8 cellular contexts compared by ENCODE assay signal in the genomic region with DNA sequence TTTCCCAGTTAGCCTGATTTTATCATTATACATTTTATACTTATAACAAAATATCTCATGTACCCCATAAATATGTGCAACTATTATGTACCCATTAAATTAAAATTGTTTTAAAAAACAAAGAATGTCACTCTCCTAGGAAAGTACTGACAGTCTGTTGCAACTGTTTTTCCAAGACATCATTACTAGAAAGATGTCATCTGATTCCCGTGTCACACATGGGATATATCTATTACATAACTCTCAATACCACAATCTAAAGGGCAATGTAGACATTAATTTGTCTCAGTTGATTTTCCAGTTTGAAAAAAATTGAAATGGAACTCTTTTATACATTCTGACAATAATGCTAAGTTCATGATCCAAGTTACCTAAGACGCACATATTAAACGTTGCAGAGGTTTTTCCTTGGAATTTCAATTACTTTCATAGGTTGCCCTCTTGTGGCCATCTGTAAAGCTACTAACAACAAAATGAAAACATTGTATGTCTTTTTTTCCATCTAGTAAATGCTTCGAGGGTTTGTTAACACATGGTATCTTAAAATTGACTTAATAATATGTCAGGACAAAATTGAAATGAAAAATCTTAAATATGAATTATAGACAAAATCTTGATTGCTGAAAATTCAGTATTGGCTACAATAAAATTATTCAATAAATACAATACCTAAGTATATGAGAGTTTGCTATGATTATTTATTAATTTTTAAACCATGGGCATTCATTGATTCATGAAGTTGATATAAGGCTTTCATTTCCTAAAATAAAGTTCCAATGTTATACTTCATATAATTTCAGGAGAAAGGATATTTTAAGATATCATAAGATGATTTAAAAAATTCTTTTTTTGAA.
A peak's percentile ranks its signal among the peaks of the same experiment; 100 is the strongest.
DNase-seq lines count a peak whose midpoint lies in the region; ATAC-seq and TF ChIP-seq lines count a peak whose summit lies in the region.

No MANE protein-coding gene starts in this region.

- 18 to 23% methylated on average over 4 of the region's 4 CpGs for WGBS in thyroid gland, 2 donors

- DNase-seq in GF-D8 (lab: John Stamatoyannopoulos, UW): peak; percentile 7
- DNase-seq in NCI-H1105 treated with DMSO at 0.1 percent for 48 hours (lab: John Stamatoyannopoulos, UW): peak; percentile 78
- peak; percentile 37 for DNase-seq in glomerular endothelial cell (ENCODE audit: extremely low read depth, low read depth, low spot score)
- DNase-seq in thyroid gland: no peak
- no peak for DNase-seq in MV-4-11 (lab: John Stamatoyannopoulos, UW)
- no peak for DNase-seq in activated CD4-positive, alpha-beta T cell treated with anti-CD3 and anti-CD28 coated beads for 48 hours

- intact Hi-C loops in thyroid gland (cut with DNase I): no loop called here

- H3K36me3 ChIP-seq in SU-DHL-6 (ENCODE audit: low read length) (no peaks in the 10 kb centered on the region), thyroid gland (no peaks in the 10 kb centered on the region)

- TF ChIP-seq POLR2A in thyroid gland (IDR thresholded peaks at IDR 0.05): no peak

- no peak overlapping the region for H3K4me2 ChIP-seq in SU-DHL-6 (ENCODE audit: low read depth, low read length, poor library complexity, severe bottlenecking)

- H3K9me2 ChIP-seq in SU-DHL-6 (replicated peaks; ENCODE audit: insufficient read depth, low read length): no peaks in the 10 kb centered on the region

- peak; percentile 40 for TF ChIP-seq CTCF in SU-DHL-6 (IDR thresholded peaks at IDR 0.05; ENCODE audit: insufficient read depth, low read length, poor library complexity, severe bottlenecking)
- TF ChIP-seq CTCF in thyroid gland (IDR thresholded peaks at IDR 0.05): peak in 5 of 6 experiments; percentile 26 to 67 (median 60)

- H3K9me3 ChIP-seq in SU-DHL-6 (ENCODE audit: insufficient read depth, low read length): no peaks in the 10 kb centered on the region
- H3K9me3 ChIP-seq in thyroid gland: no peaks in the 10 kb centered on the region

- ATAC-seq in HG03565 (IDR thresholded peaks at IDR 0.05; ENCODE audit: unreplicated experiment): no peak

- no peak overlapping the region for H3K27ac ChIP-seq in SU-DHL-6 (ENCODE audit: low read depth, low read length)
- H3K27ac ChIP-seq in thyroid gland: no peak overlapping the region

- no peaks in the 10 kb centered on the region for H3K4me1 ChIP-seq in thyroid gland

- H3K27me3 ChIP-seq in SU-DHL-6 (ENCODE audit: low read length) (no peaks in the 10 kb centered on the region), thyroid gland (no peaks in the 10 kb centered on the region)

- H3K4me3 ChIP-seq in SU-DHL-6 (ENCODE audit: insufficient read depth, low read length, poor library complexity, severe bottlenecking) (no peak overlapping the region), thyroid gland (replicated peaks in 1 of 3) (no peak overlapping the region)

- no peaks in the 10 kb centered on the region for H4K20me1 ChIP-seq in SU-DHL-6 (ENCODE audit: low read depth, low read length)

- H3K9ac ChIP-seq in SU-DHL-6 (ENCODE audit: low read length): no peak overlapping the region

- no peaks in the 10 kb centered on the region for H3F3A ChIP-seq in SU-DHL-6 (ENCODE audit: insufficient read depth)

- no peak overlapping the region for H2AFZ ChIP-seq in SU-DHL-6 (ENCODE audit: low read depth, low read length, severe bottlenecking)

- no peaks in the 10 kb centered on the region for H3K79me2 ChIP-seq in SU-DHL-6 (ENCODE audit: insufficient read depth, low read length)

Comparison
In these comparisons a context has a peak if more than half of its experiments do, and no peak if none do; other contexts are left out.
1. DNase-seq: peak in GF-D8 (single experiment), NCI-H1105 treated with DMSO at 0.1 percent for 48 hours (single experiment) and glomerular endothelial cell (single experiment); none in thyroid gland (0 of 2), MV-4-11 (single experiment) and activated CD4-positive, alpha-beta T cell treated with anti-CD3 and anti-CD28 coated beads for 48 hours (single experiment).